1 cellular context compared by ENCODE assay signal in the genomic region with DNA sequence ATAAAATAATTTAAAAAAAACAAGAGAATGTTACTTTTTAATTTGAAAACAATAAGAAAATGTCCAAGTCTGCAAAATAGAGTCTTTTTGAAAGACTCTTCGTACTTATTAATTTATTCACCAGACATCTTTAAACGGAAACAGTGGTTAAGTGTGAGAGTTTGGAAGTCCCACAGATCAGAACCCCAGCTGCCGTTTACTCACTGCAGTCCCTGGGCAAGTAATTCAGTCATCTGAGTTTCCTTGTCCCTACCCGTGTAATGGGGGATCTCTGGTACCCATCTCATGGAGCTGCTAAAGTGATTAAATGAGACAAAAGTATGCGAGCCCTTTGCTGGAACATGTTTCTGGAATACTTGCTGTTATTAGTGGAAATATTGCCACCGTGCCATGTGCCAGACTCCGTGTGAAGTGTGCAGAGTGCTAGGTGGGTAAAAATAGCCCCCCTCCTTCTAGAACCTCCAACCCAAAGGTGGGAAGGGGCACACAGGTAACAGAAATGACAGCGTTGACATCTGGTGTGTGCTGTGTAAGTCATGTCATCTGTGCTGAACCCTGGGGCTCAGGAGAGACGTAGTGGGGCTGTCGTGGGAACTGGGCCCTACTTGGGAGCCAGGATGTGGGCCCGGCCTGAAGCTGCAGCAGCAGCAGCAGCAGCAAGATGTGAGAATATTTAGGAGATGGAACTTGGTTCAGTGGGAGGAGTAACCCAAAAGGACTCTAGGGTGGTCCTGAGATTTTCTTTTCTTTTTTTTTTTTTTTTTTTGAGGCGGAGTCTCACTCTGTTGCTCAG.
TF ChIP-seq lines count a peak whose summit lies in the region.

No MANE protein-coding gene starts in this region.

TF ChIP-seq in K562, 482 proteins besides CTCF, POLR2A, EP300 and RAD21 (continued from another document):
- TF ChIP-seq, protein P1, sequence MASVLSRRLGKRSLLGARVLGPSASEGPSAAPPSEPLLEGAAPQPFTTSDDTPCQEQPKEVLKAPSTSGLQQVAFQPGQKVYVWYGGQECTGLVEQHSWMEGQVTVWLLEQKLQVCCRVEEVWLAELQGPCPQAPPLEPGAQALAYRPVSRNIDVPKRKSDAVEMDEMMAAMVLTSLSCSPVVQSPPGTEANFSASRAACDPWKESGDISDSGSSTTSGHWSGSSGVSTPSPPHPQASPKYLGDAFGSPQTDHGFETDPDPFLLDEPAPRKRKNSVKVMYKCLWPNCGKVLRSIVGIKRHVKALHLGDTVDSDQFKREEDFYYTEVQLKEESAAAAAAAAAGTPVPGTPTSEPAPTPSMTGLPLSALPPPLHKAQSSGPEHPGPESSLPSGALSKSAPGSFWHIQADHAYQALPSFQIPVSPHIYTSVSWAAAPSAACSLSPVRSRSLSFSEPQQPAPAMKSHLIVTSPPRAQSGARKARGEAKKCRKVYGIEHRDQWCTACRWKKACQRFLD (CRISPR knock-in tag; IDR thresholded peaks at IDR 0.05): no peak
- no peak for TF ChIP-seq CREBBP (IDR thresholded peaks at IDR 0.05; ENCODE audit: low read depth, low read length)
- TF ChIP-seq, protein P2, sequence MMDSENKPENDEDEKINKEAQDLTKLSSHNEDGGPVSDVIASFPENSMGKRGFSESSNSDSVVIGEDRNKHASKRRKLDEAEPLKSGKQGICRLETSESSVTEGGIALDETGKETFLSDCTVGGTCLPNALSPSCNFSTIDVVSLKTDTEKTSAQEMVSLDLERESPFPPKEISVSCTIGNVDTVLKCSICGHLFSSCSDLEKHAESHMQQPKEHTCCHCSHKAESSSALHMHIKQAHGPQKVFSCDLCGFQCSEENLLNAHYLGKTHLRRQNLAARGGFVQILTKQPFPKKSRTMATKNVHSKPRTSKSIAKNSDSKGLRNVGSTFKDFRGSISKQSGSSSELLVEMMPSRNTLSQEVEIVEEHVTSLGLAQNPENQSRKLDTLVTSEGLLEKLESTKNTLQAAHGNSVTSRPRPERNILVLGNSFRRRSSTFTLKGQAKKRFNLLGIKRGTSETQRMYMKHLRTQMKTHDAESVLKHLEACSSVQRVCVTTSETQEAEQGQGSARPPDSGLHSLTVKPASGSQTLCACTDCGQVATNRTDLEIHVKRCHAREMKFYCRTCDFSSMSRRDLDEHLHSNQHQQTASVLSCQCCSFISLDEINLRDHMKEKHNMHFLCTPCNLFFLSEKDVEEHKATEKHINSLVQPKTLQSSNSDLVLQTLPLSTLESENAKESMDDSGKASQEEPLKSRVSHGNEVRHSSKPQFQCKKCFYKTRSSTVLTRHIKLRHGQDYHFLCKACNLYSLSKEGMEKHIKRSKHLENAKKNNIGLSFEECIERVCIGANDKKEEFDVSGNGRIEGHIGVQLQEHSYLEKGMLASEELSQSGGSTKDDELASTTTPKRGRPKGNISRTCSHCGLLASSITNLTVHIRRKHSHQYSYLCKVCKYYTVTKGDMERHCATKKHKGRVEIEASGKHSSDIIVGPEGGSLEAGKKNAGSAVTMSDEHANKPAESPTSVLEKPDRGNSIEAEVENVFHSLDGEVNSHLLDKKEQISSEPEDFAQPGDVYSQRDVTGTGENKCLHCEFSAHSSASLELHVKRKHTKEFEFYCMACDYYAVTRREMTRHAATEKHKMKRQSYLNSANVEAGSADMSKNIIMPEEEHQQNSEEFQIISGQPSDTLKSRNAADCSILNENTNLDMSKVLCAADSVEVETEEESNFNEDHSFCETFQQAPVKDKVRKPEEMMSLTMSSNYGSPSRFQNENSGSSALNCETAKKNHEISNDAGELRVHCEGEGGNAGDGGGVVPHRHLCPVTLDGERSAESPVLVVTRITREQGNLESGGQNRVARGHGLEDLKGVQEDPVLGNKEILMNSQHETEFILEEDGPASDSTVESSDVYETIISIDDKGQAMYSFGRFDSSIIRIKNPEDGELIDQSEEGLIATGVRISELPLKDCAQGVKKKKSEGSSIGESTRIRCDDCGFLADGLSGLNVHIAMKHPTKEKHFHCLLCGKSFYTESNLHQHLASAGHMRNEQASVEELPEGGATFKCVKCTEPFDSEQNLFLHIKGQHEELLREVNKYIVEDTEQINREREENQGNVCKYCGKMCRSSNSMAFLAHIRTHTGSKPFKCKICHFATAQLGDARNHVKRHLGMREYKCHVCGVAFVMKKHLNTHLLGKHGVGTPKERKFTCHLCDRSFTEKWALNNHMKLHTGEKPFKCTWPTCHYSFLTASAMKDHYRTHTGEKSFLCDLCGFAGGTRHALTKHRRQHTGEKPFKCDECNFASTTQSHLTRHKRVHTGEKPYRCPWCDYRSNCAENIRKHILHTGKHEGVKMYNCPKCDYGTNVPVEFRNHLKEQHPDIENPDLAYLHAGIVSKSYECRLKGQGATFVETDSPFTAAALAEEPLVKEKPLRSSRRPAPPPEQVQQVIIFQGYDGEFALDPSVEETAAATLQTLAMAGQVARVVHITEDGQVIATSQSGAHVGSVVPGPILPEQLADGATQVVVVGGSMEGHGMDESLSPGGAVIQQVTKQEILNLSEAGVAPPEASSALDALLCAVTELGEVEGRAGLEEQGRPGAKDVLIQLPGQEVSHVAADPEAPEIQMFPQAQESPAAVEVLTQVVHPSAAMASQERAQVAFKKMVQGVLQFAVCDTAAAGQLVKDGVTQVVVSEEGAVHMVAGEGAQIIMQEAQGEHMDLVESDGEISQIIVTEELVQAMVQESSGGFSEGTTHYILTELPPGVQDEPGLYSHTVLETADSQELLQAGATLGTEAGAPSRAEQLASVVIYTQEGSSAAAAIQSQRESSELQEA (IDR thresholded peaks at IDR 0.05; ENCODE audit: low read depth): no peak
- no peak for TF ChIP-seq TBL1XR1 (IDR thresholded peaks at IDR 0.05; ENCODE audit: low read length in 2 of 2)
- TF ChIP-seq MEF2D (tag; conservative IDR thresholded peaks at IDR 0.05; ENCODE audit: low read depth): no peak
- TF ChIP-seq, protein P3, sequence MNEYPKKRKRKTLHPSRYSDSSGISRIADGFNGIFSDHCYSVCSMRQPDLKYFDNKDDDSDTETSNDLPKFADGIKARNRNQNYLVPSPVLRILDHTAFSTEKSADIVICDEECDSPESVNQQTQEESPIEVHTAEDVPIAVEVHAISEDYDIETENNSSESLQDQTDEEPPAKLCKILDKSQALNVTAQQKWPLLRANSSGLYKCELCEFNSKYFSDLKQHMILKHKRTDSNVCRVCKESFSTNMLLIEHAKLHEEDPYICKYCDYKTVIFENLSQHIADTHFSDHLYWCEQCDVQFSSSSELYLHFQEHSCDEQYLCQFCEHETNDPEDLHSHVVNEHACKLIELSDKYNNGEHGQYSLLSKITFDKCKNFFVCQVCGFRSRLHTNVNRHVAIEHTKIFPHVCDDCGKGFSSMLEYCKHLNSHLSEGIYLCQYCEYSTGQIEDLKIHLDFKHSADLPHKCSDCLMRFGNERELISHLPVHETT (CRISPR knock-in tag; conservative IDR thresholded peaks at IDR 0.05 in 1 of 2, IDR thresholded peaks at IDR 0.05 in 1 of 2): no peak
